Comparison of ENCODE assay signal across 8 cellular contexts in genomic region chr21:36134820-36135390, GRCh38. TPM values are rescaled to one million over a fixed set of nuclear protein-coding genes. Genes with fewer than 3 reads are reported as not detected.
A peak's percentile ranks its signal among the peaks of the same experiment; 100 is the strongest.
DNase-seq lines count a peak whose midpoint lies in the region; ATAC-seq and TF ChIP-seq lines count a peak whose summit lies in the region.

Gene CBR3, plus strand, starts transcription at chr21:36135079. Its CDS starts 114 bp downstream, at chr21:36135193.

- ATAC-seq in HG03469 (IDR thresholded peaks at IDR 0.05; ENCODE audit: unreplicated experiment) = no peak

- DNase-seq in GM12865 (ENCODE audit: low read depth) (no peak), NT2/D1 (ENCODE audit: low read depth, low spot score) (no peak), foreskin melanocyte (peak; percentile 60), ureter (ENCODE audit: low spot score) (peak; percentile 66), activated gamma-delta T cell treated with Interleukin-2 at 50 U/mL for 16 hours (no peak)
- DNase-seq in activated effector memory CD4-positive, alpha-beta T cell treated with Interleukin-2 at 50 U/mL for 16 hours = peak; percentile 43

- no peaks in the 10 kb centered on the region for H3K9me3 ChIP-seq in NT2/D1 (ENCODE audit: insufficient read depth, low read length)
- no peaks in the 10 kb centered on the region for H3K9me3 ChIP-seq in neuron (ENCODE audit: low read length)

- no peak for TF ChIP-seq CTCF in GM12865 (IDR thresholded peaks at IDR 0.05; ENCODE audit: insufficient read depth, low read depth, low read length, missing control alignments)

- no peaks in the 10 kb centered on the region for H3K36me3 ChIP-seq in NT2/D1 (ENCODE audit: insufficient read depth, insufficient read length, low read length)
- H3K36me3 ChIP-seq in neuron (ENCODE audit: insufficient read depth, low read length) = no peaks in the 10 kb centered on the region

- H3K4me1 ChIP-seq in NT2/D1 (ENCODE audit: insufficient read depth, insufficient read length) = peaks cover 2% of the 10 kb centered on the region
- peaks cover 5% of the 10 kb centered on the region for H3K4me1 ChIP-seq in neuron (ENCODE audit: insufficient read depth, low read length)

- H3K27me3 ChIP-seq in NT2/D1 (ENCODE audit: insufficient read depth, insufficient read length) = peaks cover 50% of the 10 kb centered on the region
- peaks cover 56% of the 10 kb centered on the region for H3K27me3 ChIP-seq in neuron (ENCODE audit: insufficient read depth, low read length)

- peak within 1 kb of the TSS; percentile 65 for H3K4me3 ChIP-seq in GM12865 (ENCODE audit: low read depth, low read length)
- peak within 1 kb of the TSS; percentile 77 for H3K4me3 ChIP-seq in NT2/D1 (ENCODE audit: insufficient read length, low read depth)
- H3K4me3 ChIP-seq in neuron (ENCODE audit: low read length) = peak within 1 kb of the TSS; percentile 53

- peak within 1 kb of the TSS; percentile 79 for H2AFZ ChIP-seq in neuron (ENCODE audit: low read depth, low read length)

- peak within 1 kb of the TSS; percentile 53 for H3K9ac ChIP-seq in NT2/D1 (ENCODE audit: insufficient read length, low read depth)

RNA-seq across cellular contexts. Expression of gene CBR3, which starts in this region (rescaled TPM):
- 1.8 TPM for total RNA-seq in ureter

Comparison
In these comparisons a context has a peak if more than half of its experiments do, and no peak if none do; other contexts are left out.
1. DNase-seq: peak in activated effector memory CD4-positive, alpha-beta T cell treated with Interleukin-2 at 50 U/mL for 16 hours (single experiment), foreskin melanocyte (single experiment) and ureter (single experiment); none in GM12865 (single experiment), NT2/D1 (single experiment) and activated gamma-delta T cell treated with Interleukin-2 at 50 U/mL for 16 hours (single experiment).
2. Peak in every context shown above with its lines, with median percentiles within 50 percentile points of each other: H3K4me3 ChIP-seq.